In the genomic region with DNA sequence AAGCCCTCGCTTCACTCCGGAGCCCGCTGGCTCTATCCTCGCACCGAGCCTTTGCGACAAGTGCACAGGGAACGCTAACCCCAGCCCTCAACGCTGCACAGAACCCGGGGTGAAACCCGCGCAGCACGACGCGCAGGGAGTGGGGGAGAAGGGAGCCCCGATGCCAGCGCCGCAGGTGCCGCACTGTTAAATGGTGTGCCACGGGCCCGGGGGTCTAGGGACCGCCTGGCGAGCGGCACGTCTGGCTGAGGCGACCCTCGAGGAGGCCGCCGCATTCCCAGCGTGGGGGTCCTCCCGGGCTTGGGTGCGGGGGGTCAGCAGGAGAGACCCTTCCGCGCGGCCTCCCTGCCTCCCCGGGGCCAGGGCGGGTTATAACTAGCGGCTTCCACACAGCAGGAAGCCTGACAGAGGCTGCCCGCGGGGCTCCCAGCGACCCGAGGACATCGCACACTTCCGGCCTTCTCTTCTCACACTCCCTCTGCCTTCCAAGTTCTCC, we compare ENCODE assay signal across 8 cellular contexts. TPM values are rescaled to one million over a fixed set of nuclear protein-coding genes. Genes with fewer than 3 reads are reported as not detected.
DNase-seq lines count a peak whose midpoint lies in the region; ATAC-seq and TF ChIP-seq lines count a peak whose summit lies in the region.
"Had no signal": no experiment of that assay in that cellular context is flagged by ENCODE, and none has a peak within 500 bp of the region (broad histone marks: within the 10 kb centered on the region; RNA-seq: fewer than 3 reads in every experiment).

No MANE protein-coding gene starts in this region.

- TF ChIP-seq CTCF in colonic mucosa (IDR thresholded peaks at IDR 0.05) (no peak), mucosa of descending colon (IDR thresholded peaks at IDR 0.05) (no peak), tibial nerve (IDR thresholded peaks at IDR 0.05) (no peak)

- H3K9ac ChIP-seq in colonic mucosa (ENCODE audit: low read depth in 2 of 2, low read length in 2 of 2) = peak overlapping the region; percentile 92 to 98

- 1 to 6% methylated on average over 14 to 17 of the region's 43 CpGs for WGBS in tibial nerve, 2 donors

- H3K4me3 Mint-ChIP-seq in T-helper 17 cell = peak overlapping the region; percentile 87

- DNase-seq in T-helper 17 cell (no peak), colonic mucosa (peak; percentile 57), mucosa of descending colon (peak; percentile 60 to 82 (median 76)), tibial nerve (ENCODE audit: low spot score in 2 of 2) (no peak), HCEC 1CT (no peak)

- H3K4me3 ChIP-seq in colonic mucosa = peak overlapping the region; percentile 81
- H3K4me3 ChIP-seq in mucosa of descending colon = peak overlapping the region; percentile 60
- peak overlapping the region; percentile 65 to 88 (median 79) for H3K4me3 ChIP-seq in tibial nerve

- no peaks in the 10 kb centered on the region for H3K9me3 ChIP-seq in T-helper 17 cell (ENCODE audit: control insufficient read depth, low read length, poor library complexity, severe bottlenecking)
- no peaks in the 10 kb centered on the region for H3K9me3 ChIP-seq in colonic mucosa
- no peaks in the 10 kb centered on the region for H3K9me3 ChIP-seq in mucosa of descending colon
- no peaks in the 10 kb centered on the region for H3K9me3 ChIP-seq in tibial nerve

- no peak for TF ChIP-seq POLR2A in tibial nerve (IDR thresholded peaks at IDR 0.05)

- H3K4me1 ChIP-seq in colonic mucosa (peaks cover 4% of the 10 kb centered on the region), mucosa of descending colon (ENCODE audit: low read depth) (peaks cover 9% of the 10 kb centered on the region), tibial nerve (peaks cover 0 to 58% (median 12%) of the 10 kb centered on the region in 4 donors)

- H3K27me3 Mint-ChIP-seq in T-helper 17 cell = no peaks in the 10 kb centered on the region

- peaks cover 18% of the 10 kb centered on the region for H3K4me1 Mint-ChIP-seq in T-helper 17 cell

- H3K36me3 Mint-ChIP-seq in T-helper 17 cell (ENCODE audit: low read depth) = no peaks in the 10 kb centered on the region

- no peak overlapping the region for H3K27ac Mint-ChIP-seq in T-helper 17 cell

- no peak for TF ChIP-seq EP300 in tibial nerve (IDR thresholded peaks at IDR 0.05)

- H3K36me3 ChIP-seq in colonic mucosa (no peaks in the 10 kb centered on the region), mucosa of descending colon (ENCODE audit: low read depth) (no peaks in the 10 kb centered on the region), tibial nerve (no peaks in the 10 kb centered on the region)

- no peaks in the 10 kb centered on the region for H3K27me3 ChIP-seq in colonic mucosa
- no peaks in the 10 kb centered on the region for H3K27me3 ChIP-seq in tibial nerve

- ATAC-seq in GM18867 (IDR thresholded peaks at IDR 0.05; ENCODE audit: unreplicated experiment) (peak; percentile 19), HG02885 (IDR thresholded peaks at IDR 0.05; ENCODE audit: poor library complexity, unreplicated experiment) (peak; percentile 10), T-helper 17 cell (peak; percentile 55), mucosa of descending colon (peak; percentile 67)

- peak overlapping the region; percentile 84 for H3K27ac ChIP-seq in colonic mucosa
- H3K27ac ChIP-seq in tibial nerve = peak overlapping the region; percentile 82 to 98 (median 94)

- intact Hi-C loops in colonic mucosa (cut with DNase I) = loop anchor here (2.0 to 5.0 kb wide), 2 partner anchors 144 to 236 kb away; no protein-coding TSS in a partner anchor
- intact Hi-C loops in mucosa of descending colon (cut with DNase I, micrococcal nuclease) = loop anchor here (5.0 to 10.0 kb wide), 2 partner anchors 141 to 238 kb away; no protein-coding TSS in a partner anchor

RNA-seq across cellular contexts. Expression of a gene that starts 23.8 kb away (rescaled TPM):
- not detected for total RNA-seq in T-helper 17 cell
- total RNA-seq in colonic mucosa = not detected
- total RNA-seq in mucosa of descending colon = not detected
- not detected for total RNA-seq in tibial nerve
- total RNA-seq: dermis microvascular lymphatic vessel endothelial cell had no signal

Comparison
In these comparisons a context has a peak if more than half of its experiments do, and no peak if none do; other contexts are left out.
1. ATAC-seq: peak in every context shown above with its lines; median percentile 67 in mucosa of descending colon; 55 in T-helper 17 cell; 19 in GM18867; 10 in HG02885.
2. DNase-seq: peak in colonic mucosa (single experiment) and mucosa of descending colon (3 of 3); none in T-helper 17 cell (0 of 3), tibial nerve (0 of 2) and HCEC 1CT (single experiment).
3. Peak in every context shown above with its lines, with median percentiles within 50 percentile points of each other: H3K4me3 ChIP-seq.